Comparison of ENCODE assay signal across 1 cellular context in the genomic region with DNA sequence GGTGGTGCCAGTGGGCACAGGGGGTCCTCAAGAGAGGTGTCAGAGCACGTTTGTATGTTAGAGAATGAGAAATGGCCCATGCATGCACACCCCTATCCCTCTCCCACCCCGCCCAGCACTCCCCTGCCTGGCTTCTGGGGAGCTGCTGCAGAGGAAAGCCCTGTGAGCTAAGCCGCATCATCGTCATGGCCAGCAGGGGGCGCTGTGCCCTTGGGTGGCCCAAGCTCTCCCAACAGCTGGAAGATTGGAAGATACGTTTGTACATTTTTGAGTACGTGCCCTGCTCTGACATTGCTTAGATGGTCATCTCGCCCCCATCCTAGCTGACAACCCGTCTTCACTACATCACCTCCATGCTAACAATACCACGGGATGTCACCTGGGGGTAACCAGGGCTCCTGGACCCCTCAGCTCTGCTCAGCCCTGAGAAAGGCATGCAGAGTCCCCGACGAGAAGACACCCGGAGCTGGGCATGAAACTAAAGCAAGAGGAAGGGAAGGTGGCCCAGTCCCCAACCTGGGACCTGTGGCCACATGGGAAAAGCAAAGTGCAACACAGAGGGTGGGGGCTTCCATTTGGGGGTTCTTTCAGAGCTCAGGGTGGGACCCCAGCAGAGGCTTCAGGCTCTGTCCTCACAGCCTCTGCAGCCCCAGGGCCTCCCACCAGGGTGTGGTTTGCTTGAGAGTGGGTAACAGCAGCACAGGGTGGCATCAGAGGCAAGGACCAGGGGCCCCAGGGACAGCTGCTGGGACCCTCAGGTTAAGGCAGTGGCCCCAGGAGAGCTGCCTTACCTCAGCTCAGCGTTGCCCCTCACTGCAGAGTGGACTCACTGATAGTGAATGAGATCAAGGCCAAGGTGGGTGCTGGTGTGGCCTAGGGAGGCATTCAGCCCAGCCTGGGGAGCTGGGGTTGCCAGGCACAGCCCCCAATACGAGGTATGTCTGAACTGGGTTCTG.
TF ChIP-seq lines count a peak whose summit lies in the region.

No MANE protein-coding gene starts in this region.

TF ChIP-seq in GM23338, 12 proteins besides CTCF, POLR2A, EP300 and RAD21 (continued from another document):
- no peak for TF ChIP-seq EZH2 (IDR thresholded peaks at IDR 0.05; ENCODE audit: low read depth, unreplicated experiment)
- TF ChIP-seq ZNF114 (CRISPR knock-in tag; IDR thresholded peaks at IDR 0.05), result no peak
- TF ChIP-seq EZH2phosphoT487 (IDR thresholded peaks at IDR 0.05; ENCODE audit: unreplicated experiment), result no peak
- TF ChIP-seq ZNF331 (CRISPR knock-in tag; IDR thresholded peaks at IDR 0.05; ENCODE audit: low read depth), result no peak
- no peak for TF ChIP-seq STAT1 (IDR thresholded peaks at IDR 0.05; ENCODE audit: unreplicated experiment)
- no peak for TF ChIP-seq POLR2AphosphoS5 (IDR thresholded peaks at IDR 0.05; ENCODE audit: low read depth)
